9 cellular contexts compared by ENCODE assay signal in the genomic region with DNA sequence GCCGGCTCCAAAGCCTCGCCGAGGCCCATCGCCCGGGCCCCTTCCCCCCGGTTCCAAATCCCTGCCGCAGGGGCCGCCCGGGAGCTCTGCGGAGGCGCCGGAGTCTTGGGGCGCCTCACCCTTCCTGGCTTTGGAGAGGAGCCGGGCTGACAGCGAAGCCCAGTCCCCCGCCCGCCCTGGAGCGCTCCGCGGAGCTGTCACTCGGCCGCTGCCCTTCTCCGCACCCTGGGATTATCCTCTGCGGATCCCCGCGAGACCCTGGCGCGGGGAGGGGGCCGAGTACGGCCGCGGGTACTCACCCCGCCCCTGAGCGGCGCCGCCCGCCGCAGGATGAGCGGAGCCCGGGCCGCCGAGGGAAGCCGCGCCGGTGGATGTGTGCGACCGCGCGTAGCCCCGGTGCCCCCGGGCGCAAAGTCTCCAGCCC. TPM values are rescaled to one million over a fixed set of nuclear protein-coding genes. Genes with fewer than 3 reads are reported as not detected.
DNase-seq lines count a peak whose midpoint lies in the region; ATAC-seq and TF ChIP-seq lines count a peak whose summit lies in the region.
"Had no signal": no experiment of that assay in that cellular context is flagged by ENCODE, and none has a peak within 500 bp of the region (broad histone marks: within the 10 kb centered on the region; RNA-seq: fewer than 3 reads in every experiment).

No MANE protein-coding gene starts in this region.

- no peaks in the 10 kb centered on the region for H3K9me3 ChIP-seq in T-helper 17 cell (ENCODE audit: control insufficient read depth, low read length, poor library complexity, severe bottlenecking)

- DNase-seq in NCI-H526 treated with DMSO at 0.1 percent for 48 hours (lab: John Stamatoyannopoulos, UW) (peak; percentile 32), fibroblast of pulmonary artery (ENCODE audit: low read depth) (peak; percentile 4), posterior cingulate gyrus (peak; percentile 16 to 86 (median 40)), T-helper 17 cell (no peak)
- DNase-seq in naive thymus-derived CD8-positive, alpha-beta T cell = no peak
- DNase-seq in effector CD4-positive, alpha-beta T cell = no peak
- no peak for DNase-seq in effector memory CD8-positive, alpha-beta T cell

- H3K9me3 Mint-ChIP-seq in naive thymus-derived CD8-positive, alpha-beta T cell = peaks cover 7 to 28% (median 14%) of the 10 kb centered on the region in 9 donors
- peaks cover 4 to 14% of the 10 kb centered on the region in 2 donors for H3K9me3 Mint-ChIP-seq in effector memory CD8-positive, alpha-beta T cell

- intact Hi-C loops in posterior cingulate gyrus (cut with DNase I) = loop anchor here (2.0 to 5.0 kb wide), 2 partner anchors 144 to 519 kb away; a partner anchor contains a TSS

- no peak for TF ChIP-seq CTCF in fibroblast of pulmonary artery (IDR thresholded peaks at IDR 0.05; ENCODE audit: low read length, missing control alignments)

- ATAC-seq in GM18502 (IDR thresholded peaks at IDR 0.05; ENCODE audit: poor library complexity, unreplicated experiment) = peak; percentile 46
- no peak for ATAC-seq in T-helper 17 cell
- no peak for ATAC-seq in naive thymus-derived CD8-positive, alpha-beta T cell
- ATAC-seq in effector memory CD8-positive, alpha-beta T cell (replicated peaks) = no peak

- POLR2A ChIA-PET in naive thymus-derived CD8-positive, alpha-beta T cell (lab: Charles Lee) = no interaction called here

- peaks cover 47% of the 10 kb centered on the region for H3K27me3 Mint-ChIP-seq in T-helper 17 cell
- peaks cover 21 to 63% (median 34%) of the 10 kb centered on the region in 5 donors for H3K27me3 Mint-ChIP-seq in naive thymus-derived CD8-positive, alpha-beta T cell
- H3K27me3 Mint-ChIP-seq in effector memory CD8-positive, alpha-beta T cell = peaks cover 19 to 54% of the 10 kb centered on the region in 2 donors

- H3K4me3 Mint-ChIP-seq in T-helper 17 cell = no peak overlapping the region
- H3K4me3 Mint-ChIP-seq in naive thymus-derived CD8-positive, alpha-beta T cell = peak overlapping the region in 2 of 10 donors; percentile 7 to 35
- peak overlapping the region in 1 of 2 donors; percentile 36 for H3K4me3 Mint-ChIP-seq in effector memory CD8-positive, alpha-beta T cell

- no peak overlapping the region for H3K27ac Mint-ChIP-seq in T-helper 17 cell
- no peak overlapping the region for H3K27ac Mint-ChIP-seq in naive thymus-derived CD8-positive, alpha-beta T cell
- H3K27ac Mint-ChIP-seq in effector memory CD8-positive, alpha-beta T cell = no peak overlapping the region

- peak overlapping the region; percentile 44 for H3K4me3 ChIP-seq in fibroblast of pulmonary artery (replicated peaks; ENCODE audit: low read depth, low read length)

- H3K4me1 Mint-ChIP-seq in T-helper 17 cell = peaks cover 2% of the 10 kb centered on the region
- H3K4me1 Mint-ChIP-seq in naive thymus-derived CD8-positive, alpha-beta T cell = peaks cover 2 to 5% (median 3%) of the 10 kb centered on the region in 4 donors
- H3K4me1 Mint-ChIP-seq in effector memory CD8-positive, alpha-beta T cell (ENCODE audit: low read depth in 2 of 2) = peaks cover 0 to 6% of the 10 kb centered on the region in 2 donors

- H3K36me3 Mint-ChIP-seq in T-helper 17 cell (ENCODE audit: low read depth) = peaks cover 2% of the 10 kb centered on the region
- H3K36me3 Mint-ChIP-seq in naive thymus-derived CD8-positive, alpha-beta T cell = peaks cover 6 to 12% (median 6%) of the 10 kb centered on the region in 3 donors
- H3K36me3 Mint-ChIP-seq in effector memory CD8-positive, alpha-beta T cell (ENCODE audit: insufficient read depth) = no peaks in the 10 kb centered on the region

RNA-seq across cellular contexts. Expression of a gene that starts 0.3 kb away (rescaled TPM):
- not detected for total RNA-seq in T-helper 17 cell
- not detected for total RNA-seq in naive thymus-derived CD8-positive, alpha-beta T cell
- polyA plus RNA-seq in naive thymus-derived CD8-positive, alpha-beta T cell = not detected
- total RNA-seq: RPMI7951 had no signal

Comparison
In these comparisons a context has a peak if more than half of its experiments do, and no peak if none do; other contexts are left out.
1. DNase-seq: peak in NCI-H526 treated with DMSO at 0.1 percent for 48 hours (single experiment), fibroblast of pulmonary artery (single experiment) and posterior cingulate gyrus (10 of 10); none in T-helper 17 cell (0 of 3), naive thymus-derived CD8-positive, alpha-beta T cell (0 of 10), effector CD4-positive, alpha-beta T cell (single experiment) and effector memory CD8-positive, alpha-beta T cell (0 of 3).